ENCODE assay signal across 8 cellular contexts in genomic region chr16:57899771-57900661, GRCh38.
DNase-seq lines count a peak whose midpoint lies in the region; ATAC-seq and TF ChIP-seq lines count a peak whose summit lies in the region.

No MANE protein-coding gene starts in this region.

- no peak overlapping the region for H3K27ac ChIP-seq in right atrium auricular region
- no peak overlapping the region for H3K27ac ChIP-seq in gastrocnemius medialis

- no peaks in the 10 kb centered on the region for H3K4me1 ChIP-seq in right atrium auricular region
- no peaks in the 10 kb centered on the region for H3K4me1 ChIP-seq in gastrocnemius medialis

- H3K9me3 ChIP-seq in right atrium auricular region (no peaks in the 10 kb centered on the region), gastrocnemius medialis (no peaks in the 10 kb centered on the region)

- TF ChIP-seq CTCF in GM12864 (IDR thresholded peaks at IDR 0.05; ENCODE audit: low read depth, low read length, missing control alignments): peak; percentile 88
- peak; percentile 80 to 90 for TF ChIP-seq CTCF in right atrium auricular region (IDR thresholded peaks at IDR 0.05)
- peak; percentile 65 to 84 (median 77) for TF ChIP-seq CTCF in gastrocnemius medialis (IDR thresholded peaks at IDR 0.05 in 4 of 5, conservative IDR thresholded peaks at IDR 0.05 in 1 of 5)

- ATAC-seq in gastrocnemius medialis: peak in 1 of 2 donors; percentile 68
- ATAC-seq in HG03565 (IDR thresholded peaks at IDR 0.05; ENCODE audit: unreplicated experiment): no peak
- no peak for ATAC-seq in GM18873 (IDR thresholded peaks at IDR 0.05; ENCODE audit: low FRiP score, unreplicated experiment)

- peak; percentile 19 for DNase-seq in GM12864 (ENCODE audit: low read depth)
- peak; percentile 66 for DNase-seq in NCI-H1092 treated with DMSO at 0.1 percent for 48 hours (lab: John Stamatoyannopoulos, UW)
- peak; percentile 47 to 73 (median 64) for DNase-seq in T-helper 1 cell
- DNase-seq in amygdala (lab: John Stamatoyannopoulos, UW): peak in 46 of 56 donors; percentile 9 to 88 (median 42)
- peak; percentile 79 for DNase-seq in right atrium auricular region (ENCODE audit: low spot score)
- peak in 1 of 2 donors; percentile 27 for DNase-seq in gastrocnemius medialis

- in situ Hi-C loops in gastrocnemius medialis (cut with MboI; ENCODE audit: low sequenced_read_pairs in 4 of 4): loop anchor here (5.0 to 10.0 kb wide), 3 partner anchors 102 to 115 kb away; partner anchors contain the start of genes USB1 (in 3 of the 4) and ZNF319 (in 3 of the 4)

- H3K36me3 ChIP-seq in right atrium auricular region (no peaks in the 10 kb centered on the region), gastrocnemius medialis (no peaks in the 10 kb centered on the region)

- TF ChIP-seq POLR2A in gastrocnemius medialis (IDR thresholded peaks at IDR 0.05): no peak

- intact Hi-C loops in gastrocnemius medialis (cut with DNase I; ENCODE audit: low total_unique reads): loop anchor here (1.0 to 10.0 kb wide), 3 partner anchors 100 to 225 kb away; partner anchors contain the start of genes CFAP20 and ZNF319

- H3K4me3 ChIP-seq in GM12864 (ENCODE audit: low read depth, low read length) (no peak overlapping the region), right atrium auricular region (no peak overlapping the region), gastrocnemius medialis (no peak overlapping the region)

- H3K27me3 ChIP-seq in right atrium auricular region (no peaks in the 10 kb centered on the region), gastrocnemius medialis (peaks cover 0 to 16% (median 3%) of the 10 kb centered on the region in 3 donors)
